1 cellular context compared by ENCODE assay signal in genomic region chrX:130902783-130903613, GRCh38.
TF ChIP-seq lines count a peak whose summit lies in the region.

A gene with protein sequence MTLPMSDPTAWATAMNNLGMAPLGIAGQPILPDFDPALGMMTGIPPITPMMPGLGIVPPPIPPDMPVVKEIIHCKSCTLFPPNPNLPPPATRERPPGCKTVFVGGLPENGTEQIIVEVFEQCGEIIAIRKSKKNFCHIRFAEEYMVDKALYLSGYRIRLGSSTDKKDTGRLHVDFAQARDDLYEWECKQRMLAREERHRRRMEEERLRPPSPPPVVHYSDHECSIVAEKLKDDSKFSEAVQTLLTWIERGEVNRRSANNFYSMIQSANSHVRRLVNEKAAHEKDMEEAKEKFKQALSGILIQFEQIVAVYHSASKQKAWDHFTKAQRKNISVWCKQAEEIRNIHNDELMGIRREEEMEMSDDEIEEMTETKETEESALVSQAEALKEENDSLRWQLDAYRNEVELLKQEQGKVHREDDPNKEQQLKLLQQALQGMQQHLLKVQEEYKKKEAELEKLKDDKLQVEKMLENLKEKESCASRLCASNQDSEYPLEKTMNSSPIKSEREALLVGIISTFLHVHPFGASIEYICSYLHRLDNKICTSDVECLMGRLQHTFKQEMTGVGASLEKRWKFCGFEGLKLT (minus strand): TSS chrX:130903209. CDS start chrX:130703216, 199,993 bp downstream.

TF ChIP-seq in HepG2, 621 proteins besides CTCF, POLR2A, EP300 and RAD21 (continued from another document and continues in another):
- TF ChIP-seq GPBP1L1 (CRISPR knock-in tag; IDR thresholded peaks at IDR 0.05) (no peak), PRDM4 (CRISPR knock-in tag; IDR thresholded peaks at IDR 0.05; ENCODE audit: borderline replicate concordance) (no peak), ZFP41 (CRISPR knock-in tag; IDR thresholded peaks at IDR 0.05; ENCODE audit: borderline replicate concordance) (no peak), GMEB1 (CRISPR knock-in tag; IDR thresholded peaks at IDR 0.05; ENCODE audit: borderline replicate concordance) (peak; percentile 80), NFYC (CRISPR knock-in tag; IDR thresholded peaks at IDR 0.05) (peak; percentile 85), ZNF652 (CRISPR knock-in tag; IDR thresholded peaks at IDR 0.05; ENCODE audit: borderline replicate concordance, low read depth) (no peak), ZFP62 (CRISPR knock-in tag; IDR thresholded peaks at IDR 0.05) (no peak), ZBTB14 (CRISPR knock-in tag; IDR thresholded peaks at IDR 0.05) (no peak), ZBTB7A (CRISPR knock-in tag; IDR thresholded peaks at IDR 0.05) (no peak), SP1 (IDR thresholded peaks at IDR 0.05) (no peak), SP1 (CRISPR knock-in tag; IDR thresholded peaks at IDR 0.05) (no peak), ZKSCAN5 (CRISPR knock-in tag; IDR thresholded peaks at IDR 0.05) (no peak), ZNF780A (CRISPR knock-in tag; IDR thresholded peaks at IDR 0.05) (no peak), ZNF569 (CRISPR knock-in tag; IDR thresholded peaks at IDR 0.05; ENCODE audit: borderline replicate concordance) (no peak), NFIB (CRISPR knock-in tag; IDR thresholded peaks at IDR 0.05; ENCODE audit: borderline replicate concordance) (no peak), MAFG (CRISPR knock-in tag; IDR thresholded peaks at IDR 0.05) (no peak), CHD4 (IDR thresholded peaks at IDR 0.05; ENCODE audit: borderline replicate concordance, low read length) (no peak), MTF1 (CRISPR knock-in tag; IDR thresholded peaks at IDR 0.05) (no peak), SCMH1 (CRISPR knock-in tag; IDR thresholded peaks at IDR 0.05; ENCODE audit: borderline replicate concordance) (no peak), SETDB1 (CRISPR knock-in tag; IDR thresholded peaks at IDR 0.05; ENCODE audit: borderline replicate concordance) (no peak), NBN (conservative IDR thresholded peaks at IDR 0.05) (no peak), SSRP1 (CRISPR knock-in tag; IDR thresholded peaks at IDR 0.05) (no peak), POLR2AphosphoS2 (IDR thresholded peaks at IDR 0.05; ENCODE audit: low read depth, low read length) (no peak), ETV5 (CRISPR knock-in tag; IDR thresholded peaks at IDR 0.05; ENCODE audit: borderline replicate concordance) (no peak), ZNF616 (CRISPR knock-in tag; IDR thresholded peaks at IDR 0.05; ENCODE audit: low read depth) (no peak), TFE3 (CRISPR knock-in tag; IDR thresholded peaks at IDR 0.05) (no peak), ZSCAN22 (CRISPR knock-in tag; IDR thresholded peaks at IDR 0.05) (no peak), CEBPZ (IDR thresholded peaks at IDR 0.05; ENCODE audit: low read length) (no peak), ZNF550 (CRISPR knock-in tag; IDR thresholded peaks at IDR 0.05; ENCODE audit: borderline replicate concordance) (no peak), RARA (CRISPR knock-in tag; IDR thresholded peaks at IDR 0.05) (no peak), MAF1 (CRISPR knock-in tag; IDR thresholded peaks at IDR 0.05; ENCODE audit: borderline replicate concordance) (no peak), PREB (CRISPR knock-in tag; IDR thresholded peaks at IDR 0.05) (no peak)
- TF ChIP-seq, protein P1, sequence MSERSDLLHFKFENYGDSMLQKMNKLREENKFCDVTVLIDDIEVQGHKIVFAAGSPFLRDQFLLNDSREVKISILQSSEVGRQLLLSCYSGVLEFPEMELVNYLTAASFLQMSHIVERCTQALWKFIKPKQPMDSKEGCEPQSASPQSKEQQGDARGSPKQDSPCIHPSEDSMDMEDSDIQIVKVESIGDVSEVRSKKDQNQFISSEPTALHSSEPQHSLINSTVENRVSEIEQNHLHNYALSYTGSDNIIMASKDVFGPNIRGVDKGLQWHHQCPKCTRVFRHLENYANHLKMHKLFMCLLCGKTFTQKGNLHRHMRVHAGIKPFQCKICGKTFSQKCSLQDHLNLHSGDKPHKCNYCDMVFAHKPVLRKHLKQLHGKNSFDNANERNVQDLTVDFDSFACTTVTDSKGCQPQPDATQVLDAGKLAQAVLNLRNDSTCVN (CRISPR knock-in tag; IDR thresholded peaks at IDR 0.05; ENCODE audit: borderline replicate concordance): no peak
- TF ChIP-seq, protein P2, sequence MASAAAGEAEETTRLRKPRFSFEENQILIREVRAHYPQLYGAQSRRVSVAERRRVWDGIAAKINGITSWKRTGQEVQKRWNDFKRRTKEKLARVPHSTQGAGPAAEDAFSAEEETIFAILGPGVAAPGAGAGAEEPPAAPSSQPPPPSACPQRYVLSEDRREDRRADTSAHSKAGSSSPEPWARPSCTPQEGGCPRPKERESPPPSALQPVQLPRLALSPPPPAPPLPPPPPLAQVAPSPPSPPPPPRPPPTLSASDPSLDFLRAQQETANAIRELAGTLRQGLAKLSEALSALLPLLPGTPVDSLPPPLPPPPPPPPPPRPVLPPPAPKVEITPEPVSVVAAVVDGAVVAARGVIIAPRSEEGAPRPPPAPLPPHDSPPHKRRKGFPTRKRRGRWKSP (CRISPR knock-in tag; IDR thresholded peaks at IDR 0.05): peak; percentile 43; the same call in 1 of the 2 replicates
- TF ChIP-seq, protein P3, sequence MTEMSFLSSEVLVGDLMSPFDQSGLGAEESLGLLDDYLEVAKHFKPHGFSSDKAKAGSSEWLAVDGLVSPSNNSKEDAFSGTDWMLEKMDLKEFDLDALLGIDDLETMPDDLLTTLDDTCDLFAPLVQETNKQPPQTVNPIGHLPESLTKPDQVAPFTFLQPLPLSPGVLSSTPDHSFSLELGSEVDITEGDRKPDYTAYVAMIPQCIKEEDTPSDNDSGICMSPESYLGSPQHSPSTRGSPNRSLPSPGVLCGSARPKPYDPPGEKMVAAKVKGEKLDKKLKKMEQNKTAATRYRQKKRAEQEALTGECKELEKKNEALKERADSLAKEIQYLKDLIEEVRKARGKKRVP (CRISPR knock-in tag; IDR thresholded peaks at IDR 0.05): no peak
- TF ChIP-seq, protein P4, sequence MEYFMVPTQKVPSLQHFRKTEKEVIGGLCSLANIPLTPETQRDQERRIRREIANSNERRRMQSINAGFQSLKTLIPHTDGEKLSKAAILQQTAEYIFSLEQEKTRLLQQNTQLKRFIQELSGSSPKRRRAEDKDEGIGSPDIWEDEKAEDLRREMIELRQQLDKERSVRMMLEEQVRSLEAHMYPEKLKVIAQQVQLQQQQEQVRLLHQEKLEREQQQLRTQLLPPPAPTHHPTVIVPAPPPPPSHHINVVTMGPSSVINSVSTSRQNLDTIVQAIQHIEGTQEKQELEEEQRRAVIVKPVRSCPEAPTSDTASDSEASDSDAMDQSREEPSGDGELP (IDR thresholded peaks at IDR 0.05; ENCODE audit: borderline replicate concordance, low read depth): no peak
- TF ChIP-seq, protein P5, sequence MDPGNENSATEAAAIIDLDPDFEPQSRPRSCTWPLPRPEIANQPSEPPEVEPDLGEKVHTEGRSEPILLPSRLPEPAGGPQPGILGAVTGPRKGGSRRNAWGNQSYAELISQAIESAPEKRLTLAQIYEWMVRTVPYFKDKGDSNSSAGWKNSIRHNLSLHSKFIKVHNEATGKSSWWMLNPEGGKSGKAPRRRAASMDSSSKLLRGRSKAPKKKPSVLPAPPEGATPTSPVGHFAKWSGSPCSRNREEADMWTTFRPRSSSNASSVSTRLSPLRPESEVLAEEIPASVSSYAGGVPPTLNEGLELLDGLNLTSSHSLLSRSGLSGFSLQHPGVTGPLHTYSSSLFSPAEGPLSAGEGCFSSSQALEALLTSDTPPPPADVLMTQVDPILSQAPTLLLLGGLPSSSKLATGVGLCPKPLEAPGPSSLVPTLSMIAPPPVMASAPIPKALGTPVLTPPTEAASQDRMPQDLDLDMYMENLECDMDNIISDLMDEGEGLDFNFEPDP (CRISPR knock-in tag; conservative IDR thresholded peaks at IDR 0.05): no peak
